In genomic region chr18:22981274-22982133, GRCh38 we compare ENCODE assay signal across 15 cellular contexts.
"Had no signal": no experiment of that assay in that cellular context is flagged by ENCODE, and none has a peak within 500 bp of the region (broad histone marks: within the 10 kb centered on the region; RNA-seq: fewer than 3 reads in every experiment).

No MANE protein-coding gene starts in this region.

- H3K4me3 ChIP-seq: adrenal gland, lung, mucosa of descending colon, sigmoid colon, stomach, thoracic aorta had no signal

- H3K4me1 ChIP-seq: adrenal gland, sigmoid colon had no signal

- ATAC-seq: activated CD4-positive, CD25-positive, alpha-beta regulatory T cell treated with anti-CD3 and anti-CD28 coated beads, Interleukin-2, amount 50 U/mL, for 24 hours; esophagus mucosa; mucosa of descending colon; natural killer cell had no signal

- H3K9me3 ChIP-seq: adrenal gland, mucosa of descending colon, sigmoid colon, stomach, thoracic aorta had no signal

- H3K4me1 Mint-ChIP-seq: central memory CD8-positive, alpha-beta T cell; natural killer cell had no signal

- H3K9me3 Mint-ChIP-seq: central memory CD8-positive, alpha-beta T cell; natural killer cell had no signal

- H3K27me3 ChIP-seq: adrenal gland, sigmoid colon, stomach had no signal

- H3K36me3 Mint-ChIP-seq: natural killer cell had no signal

- H3K36me3 ChIP-seq: adrenal gland, thoracic aorta had no signal

- DNase-seq: activated naive CD4-positive, alpha-beta T cell treated with anti-CD3 and anti-CD28 coated beads, Interleukin-2, amount 50 U/mL, for 16 hours; adrenal gland; glutamatergic neuron; mucosa of descending colon; natural killer cell; sigmoid colon; stimulated activated CD4-positive, alpha-beta T cell treated with anti-CD3 and anti-CD28 coated beads, Interleukin-12 subunit alpha, Interleukin-12 subunit beta, amount 100 ng/mL, for 4 hours; stimulated activated CD4-positive, alpha-beta T cell treated with anti-CD3 and anti-CD28 coated beads, Interleukin-2, amount 100 ng/mL, for 48 hours; stimulated activated CD8-positive, alpha-beta memory T cell treated with anti-CD3 and anti-CD28 coated beads, Interleukin-4, amount 100 ng/mL, for 48 hours; stomach had no signal

- H3K27ac Mint-ChIP-seq: natural killer cell had no signal

- H3K4me3 Mint-ChIP-seq: central memory CD8-positive, alpha-beta T cell; natural killer cell had no signal

- H3K27me3 Mint-ChIP-seq: central memory CD8-positive, alpha-beta T cell had no signal

- H3K27ac ChIP-seq: adrenal gland, sigmoid colon, thoracic aorta had no signal
